15 cellular contexts compared by ENCODE assay signal in genomic region chr3:36932979-36933378, GRCh38. TPM values are rescaled to one million over a fixed set of nuclear protein-coding genes. Genes with fewer than 3 reads are reported as not detected.
A peak's percentile ranks its signal among the peaks of the same experiment; 100 is the strongest.
DNase-seq lines count a peak whose midpoint lies in the region; ATAC-seq, FAIRE-seq and TF ChIP-seq lines count a peak whose summit lies in the region.
"Had no signal": no experiment of that assay in that cellular context is flagged by ENCODE, and none has a peak within 500 bp of the region (broad histone marks: within the 10 kb centered on the region; RNA-seq: fewer than 3 reads in every experiment).

No MANE protein-coding gene starts in this region.

- no peak for TF ChIP-seq EP300 in K562 (IDR thresholded peaks at IDR 0.05; ENCODE audit: low read length)

- no peaks in the 10 kb centered on the region for H3K79me2 ChIP-seq in K562 (ENCODE audit: control insufficient read depth, insufficient read depth, low read length)

- peak; percentile 60 to 76 for DNase-seq in cardiac muscle cell (ENCODE audit: low read depth in 1 of 2, low spot score in 1 of 2)
- no peak for DNase-seq in right cardiac atrium
- no peak for DNase-seq in K562 (ENCODE audit: extremely low read depth in 1 of 4, low spot score in 3 of 4)
- peak; percentile 38 for DNase-seq in left kidney (ENCODE audit: low read depth, low spot score)
- DNase-seq in upper lobe of right lung = no peak
- DNase-seq in superior temporal gyrus (ENCODE audit: extremely low spot score) = no peak
- DNase-seq in GM13976 (ENCODE audit: low spot score) = no peak
- DNase-seq: activated T-cell treated with anti-CD3 and anti-CD28 coated beads, Interleukin-2, amount 50 U/mL, for 4 hours; DMS79; hypothalamus; naive B cell; NCI-H1417 had no signal

- intact Hi-C loops in right cardiac atrium (cut with DNase I) (no loop called here), K562 (cut with micrococcal nuclease) (no loop called here), upper lobe of right lung (cut with DNase I) (no loop called here)

- H3K27me3 ChIP-seq in cardiac muscle cell = no peaks in the 10 kb centered on the region
- H3K27me3 ChIP-seq in right cardiac atrium (ENCODE audit: control insufficient read depth, insufficient read depth) = no peaks in the 10 kb centered on the region
- H3K27me3 ChIP-seq in K562 (ENCODE audit: control insufficient read depth in 2 of 2, insufficient read depth in 2 of 2, low read length in 2 of 2) = no peaks in the 10 kb centered on the region
- H3K27me3 ChIP-seq in upper lobe of right lung = no peaks in the 10 kb centered on the region

- POLR2A ChIA-PET in K562 (lab: Yijun Ruan, JAX) = interaction anchor here (0.7 to 1.3 kb wide), 6 partner anchors 8 to 213 kb away, joined by 3 to 9 read pairs (median 5); partner anchors contain the start of genes EPM2AIP1 and MLH1

- peak; percentile 15 for FAIRE-seq in K562 (lab: Jason Lieb, UNC)

- H3K4me2 ChIP-seq in K562 (ENCODE audit: insufficient read depth, low read length) = no peak overlapping the region; the same call in 1 of the 2 replicates

- H3K9me1 ChIP-seq in K562 (ENCODE audit: control insufficient read depth, insufficient read depth, low read length) = no peaks in the 10 kb centered on the region

- H3K27ac ChIP-seq in cardiac muscle cell = peak overlapping the region; percentile 99
- H3K27ac ChIP-seq in right cardiac atrium (ENCODE audit: low read length) = no peak overlapping the region
- H3K27ac ChIP-seq in K562 (ENCODE audit: extremely low read depth, low read depth, low read length) = no peak overlapping the region
- peak overlapping the region; percentile 31 for H3K27ac ChIP-seq in upper lobe of right lung
- H3K27ac ChIP-seq: SK-N-MC had no signal

- no peak for ATAC-seq in right cardiac atrium
- ATAC-seq in K562 = peak; percentile 41; the same call in 2 of the 3 replicates
- ATAC-seq in upper lobe of right lung = no peak
- ATAC-seq in HG02884 (IDR thresholded peaks at IDR 0.05; ENCODE audit: unreplicated experiment) = no peak
- ATAC-seq: activated CD4-positive, CD25-positive, alpha-beta regulatory T cell treated with anti-CD3 and anti-CD28 coated beads, Interleukin-2, amount 50 U/mL, for 24 hours; activated T-cell treated with anti-CD3 and anti-CD28 coated beads, Interleukin-2, amount 50 U/mL, for 4 hours had no signal

- H3K9ac ChIP-seq in K562 (ENCODE audit: insufficient read depth in 1 of 2, low read depth in 2 of 2, low read length in 2 of 2) = no peak overlapping the region; a peak in 2 of 4 replicates

- no peaks in the 10 kb centered on the region for H4K20me1 ChIP-seq in K562 (replicated peaks; ENCODE audit: control insufficient read depth, insufficient read depth, low read length)

- TF ChIP-seq CTCF in cardiac muscle cell (IDR thresholded peaks at IDR 0.05; ENCODE audit: low read depth, low read length) (no peak), K562 (IDR thresholded peaks at IDR 0.05 in 2 of 3, conservative IDR thresholded peaks at IDR 0.05 in 1 of 3; ENCODE audit: insufficient read depth in 2 of 3, low read depth in 1 of 3, low read length in 3 of 3) (no peak), upper lobe of right lung (IDR thresholded peaks at IDR 0.05) (no peak), GM13976 (IDR thresholded peaks at IDR 0.05; ENCODE audit: borderline replicate concordance, control extremely low read depth, extremely low read depth, insufficient read depth, missing control alignments) (no peak)

- H2AFZ ChIP-seq in K562 (ENCODE audit: low read depth, low read length) = peak overlapping the region; percentile 61

- no peak overlapping the region for H3K4me3 ChIP-seq in cardiac muscle cell
- H3K4me3 ChIP-seq in right cardiac atrium (ENCODE audit: low read length) = no peak overlapping the region
- no peak overlapping the region for H3K4me3 ChIP-seq in K562
- H3K4me3 ChIP-seq in upper lobe of right lung = no peak overlapping the region
- H3K4me3 ChIP-seq: SK-N-MC had no signal

- H3K36me3 ChIP-seq in cardiac muscle cell (no peaks in the 10 kb centered on the region), K562 (ENCODE audit: control insufficient read depth, insufficient read depth, low read length) (no peaks in the 10 kb centered on the region), upper lobe of right lung (no peaks in the 10 kb centered on the region)

- in situ Hi-C loops in K562 (cut with MboI) (no loop called here), GM13976 (cut with MboI; ENCODE audit: low sequenced_read_pairs, unreplicated experiment) (no loop called here)

- no TSS peak for BruUV-seq in K562 (replicated peaks; lab: Mats Ljungman, UMichigan)

- 60% methylated on average over 7 of the region's 7 CpGs for WGBS in right cardiac atrium
- WGBS in K562 (ENCODE audit: insufficient coverage, low coverage, missing lambda C conversion rate) = 37% methylated on average over 7 of the region's 7 CpGs

- TF ChIP-seq RAD21 in K562 (CRISPR knock-in tag; conservative IDR thresholded peaks at IDR 0.05 in 1 of 2, IDR thresholded peaks at IDR 0.05 in 1 of 2) = no peak

- H3K9me3 ChIP-seq in cardiac muscle cell (ENCODE audit: low read depth) (no peaks in the 10 kb centered on the region), right cardiac atrium (ENCODE audit: control insufficient read depth, low read length) (no peaks in the 10 kb centered on the region), K562 (replicated peaks; ENCODE audit: control insufficient read depth, insufficient read depth, low read depth, low read length) (no peaks in the 10 kb centered on the region), upper lobe of right lung (no peaks in the 10 kb centered on the region)

- CTCF ChIA-PET in K562 (lab: Yijun Ruan, JAX; ENCODE audit: low intra/inter-chr PET ratio) = no interaction called here

- no peak for TF ChIP-seq POLR2A in K562 (conservative IDR thresholded peaks at IDR 0.05)

- H3K4me1 ChIP-seq in cardiac muscle cell (ENCODE audit: low read depth) (peaks cover 17% of the 10 kb centered on the region), right cardiac atrium (ENCODE audit: control insufficient read depth, insufficient read depth, low read length) (no peaks in the 10 kb centered on the region), K562 (replicated peaks in 1 of 2; ENCODE audit: control insufficient read depth in 2 of 2, insufficient read depth in 2 of 2, low read length in 2 of 2) (peaks cover 5 to 20% of the 10 kb centered on the region in 2 experiments), upper lobe of right lung (peaks cover 15% of the 10 kb centered on the region)

TF ChIP-seq in K562, 482 proteins besides CTCF, POLR2A, EP300 and RAD21 (continues in another document):
- TF ChIP-seq TOE1 (IDR thresholded peaks at IDR 0.05; ENCODE audit: borderline replicate concordance) (no peak), TOE1 (CRISPR knock-in tag; IDR thresholded peaks at IDR 0.05; ENCODE audit: borderline replicate concordance, low read depth) (0 out of 2 replicates have a peak, but pooled peaks have one; percentile 23)

RNA-seq across cellular contexts. Expression of gene TRANK1, which starts 11.9 kb away (rescaled TPM):
- 4.4 and 8.2 TPM in 2 replicates for total RNA-seq in cardiac muscle cell
- 1.9 and 4.4 TPM in 2 replicates for polyA plus RNA-seq in cardiac muscle cell
- total RNA-seq in right cardiac atrium = 10 to 100 TPM in 3 of 4 donors, 1 to 10 TPM in 1; 7.9 to 13.2 (median 12.0) TPM
- polyA plus RNA-seq in right cardiac atrium = 4.6 TPM
- 7.4 and 9.9 TPM in 2 replicates for total RNA-seq in K562 (2011; cell fraction: chromatin; rRNA removed; ENCODE audit: low replicate concordance)
- 3.3 and 10.8 TPM in 2 replicates for total RNA-seq in K562 (2011; cell fraction: nucleolus; rRNA removed)
- total RNA-seq in K562 (2011; cell fraction: nucleoplasm; rRNA removed) = 2.7 and 3.0 TPM in 2 replicates
- 2.0 and 2.5 TPM in 2 replicates for total RNA-seq in K562 (2014; rRNA removed)
- 2.6 and 2.7 TPM in 2 replicates for total RNA-seq in K562 (2014; rRNA removed; fragmentation: Illumina TruSeq; extraction: Trizol)
- total RNA-seq in K562 (2015; rRNA removed; fragmentation: Illumina TruSeq; extraction: Trizol) = 3.8 and 4.8 TPM in 2 replicates
- 3.9 and 5.3 TPM in 2 replicates for total RNA-seq in K562 (2021)
- 4.1 and 10.6 TPM in 2 replicates for polyA plus RNA-seq in K562 (2011; rRNA removed)
- 2.8 and 8.1 TPM in 2 replicates for polyA plus RNA-seq in K562 (2011; cell fraction: cytosol; rRNA removed)
- 8.2 and 15.6 TPM in 2 replicates for polyA plus RNA-seq in K562 (2011; cell fraction: nucleus; rRNA removed)
- polyA plus RNA-seq in K562 (2012) = 6.2 and 9.6 TPM in 2 replicates
- 2.1 TPM in 2 replicates for polyA plus RNA-seq in K562 (2014; fragmentation: Illumina TruSeq; extraction: Trizol)
- polyA plus RNA-seq in K562 (2014; fragmentation: Nextera tagmentation; extraction: Ambion mirVana) = under 1 TPM; 0.41 to 0.49 TPM
- 1.3 and 1.8 TPM in 2 replicates for polyA plus RNA-seq in K562 (2014; rRNA removed)
- polyA minus RNA-seq in K562 (2011; rRNA and poly(A)+ RNA removed) = 11.5 and 31.8 TPM in 2 replicates
- 6.2 and 17.5 TPM in 2 replicates for polyA minus RNA-seq in K562 (2011; cell fraction: cytosol; rRNA and poly(A)+ RNA removed)
- polyA minus RNA-seq in K562 (2011; cell fraction: nucleus; rRNA and poly(A)+ RNA removed) = 7.0 and 17.7 TPM in 2 replicates
- 38.5 TPM for total RNA-seq in upper lobe of right lung

RNA-seq across cellular contexts. Expression of gene EPM2AIP1, which starts 60.0 kb away (rescaled TPM):
- total RNA-seq in cardiac muscle cell (24.2 and 30.7 TPM in 2 replicates), right cardiac atrium (10 to 100 TPM; 19.7 to 23.0 (median 21.8) TPM), K562 (2014; rRNA removed) (14.6 and 16.3 TPM in 2 replicates), K562 (2014; rRNA removed; fragmentation: Illumina TruSeq; extraction: Trizol) (29.0 and 29.5 TPM in 2 replicates), K562 (2015; rRNA removed; fragmentation: Illumina TruSeq; extraction: Trizol) (30.7 and 38.3 TPM in 2 replicates), K562 (2021) (19.3 and 22.6 TPM in 2 replicates), upper lobe of right lung (20.1 TPM)
- polyA plus RNA-seq in cardiac muscle cell (34.8 and 38.0 TPM in 2 replicates), right cardiac atrium (11.0 TPM), K562 (2011; rRNA removed) (44.8 and 47.2 TPM in 2 replicates), K562 (2014; fragmentation: Illumina TruSeq; extraction: Trizol) (20.9 and 25.2 TPM in 2 replicates), K562 (2014; fragmentation: Nextera tagmentation; extraction: Ambion mirVana) (1 to 10 TPM; 6.7 to 9.2 TPM), K562 (2014; rRNA removed) (21.7 and 29.1 TPM in 2 replicates)
- 36.0 and 108 TPM in 2 replicates for total RNA-seq in K562 (2011; cell fraction: chromatin; rRNA removed; ENCODE audit: low replicate concordance)
- 30.2 and 35.8 TPM in 2 replicates for total RNA-seq in K562 (2011; cell fraction: nucleolus; rRNA removed)
- total RNA-seq in K562 (2011; cell fraction: nucleoplasm; rRNA removed) = 78.0 and 139 TPM in 2 replicates
- 9.6 and 28.4 TPM in 2 replicates for polyA plus RNA-seq in K562 (2011; cell fraction: cytosol; rRNA removed)
- polyA plus RNA-seq in K562 (2011; cell fraction: nucleus; rRNA removed) = 82.8 and 119 TPM in 2 replicates
- polyA plus RNA-seq in K562 (2012) = 16.8 and 23.8 TPM in 2 replicates
- polyA minus RNA-seq in K562 (2011; rRNA and poly(A)+ RNA removed) = 58.8 and 67.3 TPM in 2 replicates
- 13.6 and 14.8 TPM in 2 replicates for polyA minus RNA-seq in K562 (2011; cell fraction: cytosol; rRNA and poly(A)+ RNA removed)
- polyA minus RNA-seq in K562 (2011; cell fraction: nucleus; rRNA and poly(A)+ RNA removed) = 86.4 and 147 TPM in 2 replicates

Comparison
In these comparisons a context has a peak if more than half of its experiments do, and no peak if none do; other contexts are left out.
1. DNase-seq: peak in cardiac muscle cell (2 of 2) and left kidney (single experiment); none in right cardiac atrium (0 of 3), K562 (0 of 4), upper lobe of right lung (single experiment), superior temporal gyrus (single experiment) and GM13976 (single experiment).
2. H3K27ac ChIP-seq: peak in cardiac muscle cell (single experiment) and upper lobe of right lung (single experiment); none in right cardiac atrium (single experiment) and K562 (single experiment).